Comparison of ENCODE assay signal across 28 cellular contexts in genomic region chr6:8462694-8463093, GRCh38.
"Had no signal": no experiment of that assay in that cellular context is flagged by ENCODE, and none has a peak within 500 bp of the region (broad histone marks: within the 10 kb centered on the region; RNA-seq: fewer than 3 reads in every experiment).

No MANE protein-coding gene starts in this region.

- H3K4me3 Mint-ChIP-seq: activated CD8-positive, alpha-beta memory T cell treated with anti-CD3 and anti-CD28 coated beads, Interleukin-2, amount 10 ng/mL, durations not matched to agents 7 days and 5 days; activated naive CD4-positive, alpha-beta T cell treated with anti-CD3 and anti-CD28 coated beads, Interleukin-2, amount 50 U/mL, for 24 hours; activated T-cell treated with anti-CD3 and anti-CD28 coated beads, Interleukin-2, amount 50 U/mL, for 24 hours; activated T-helper 1 cell treated with anti-CD3 and anti-CD28 coated beads, Interleukin-12 subunit alpha, Interleukin-12 subunit beta, Interleukin-2, Interleukin-4 antibody, amounts not matched to agents 30 ng/mL and 10 ng/mL and 1 ng/mL, durations not matched to agents 14 hours and 24 hours and 36 hours; T-helper 1 cell treated with Interleukin-12 subunit alpha and Interleukin-12 subunit beta and Interleukin-4 antibody, amounts not matched to agents 30 μg/mL and 1 μg/mL, for 36 hours; WTC11 had no signal

- H3K9me3 ChIP-seq: MG63, SJSA1 had no signal

- ATAC-seq: activated CD8-positive, alpha-beta memory T cell treated with anti-CD3 and anti-CD28 coated beads, Interleukin-2, amount 10 ng/mL, durations not matched to agents 7 days and 5 days; Panc1; WTC11 had no signal

- H3K27ac ChIP-seq: KMS-11, SJSA1 had no signal

- H3K36me3 Mint-ChIP-seq: activated CD8-positive, alpha-beta memory T cell treated with anti-CD3 and anti-CD28 coated beads, Interleukin-2, amount 10 ng/mL, durations not matched to agents 7 days and 5 days; WTC11 had no signal

- H3K4me1 ChIP-seq: SJSA1 had no signal

- H3K27me3 ChIP-seq: MG63, SJSA1 had no signal

- H3K4me3 ChIP-seq: MG63, SJSA1 had no signal

- H3K27ac Mint-ChIP-seq: activated CD8-positive, alpha-beta memory T cell treated with anti-CD3 and anti-CD28 coated beads, Interleukin-2, amount 10 ng/mL, durations not matched to agents 7 days and 5 days; activated naive CD4-positive, alpha-beta T cell treated with anti-CD3 and anti-CD28 coated beads, Interleukin-2, amount 50 U/mL, for 24 hours; activated T-cell treated with anti-CD3 and anti-CD28 coated beads, Interleukin-2, amount 50 U/mL, for 24 hours; activated T-helper 1 cell treated with anti-CD3 and anti-CD28 coated beads, Interleukin-12 subunit alpha, Interleukin-12 subunit beta, Interleukin-2, Interleukin-4 antibody, amounts not matched to agents 30 ng/mL and 10 ng/mL and 1 ng/mL, durations not matched to agents 14 hours and 24 hours and 36 hours; T-helper 1 cell treated with Interleukin-12 subunit alpha and Interleukin-12 subunit beta and Interleukin-4 antibody, amounts not matched to agents 30 μg/mL and 1 μg/mL, for 36 hours; WTC11 had no signal

- H3K36me3 ChIP-seq: MG63, SJSA1 had no signal

- FAIRE-seq: bronchial epithelial cell had no signal

- H3K4me1 Mint-ChIP-seq: activated CD8-positive, alpha-beta memory T cell treated with anti-CD3 and anti-CD28 coated beads, Interleukin-2, amount 10 ng/mL, durations not matched to agents 7 days and 5 days; activated naive CD4-positive, alpha-beta T cell treated with anti-CD3 and anti-CD28 coated beads, Interleukin-2, amount 50 U/mL, for 24 hours; WTC11 had no signal

- H3K9me3 Mint-ChIP-seq: activated T-helper 1 cell treated with anti-CD3 and anti-CD28 coated beads, Interleukin-12 subunit alpha, Interleukin-12 subunit beta, Interleukin-2, Interleukin-4 antibody, amounts not matched to agents 30 ng/mL and 10 ng/mL and 1 ng/mL, durations not matched to agents 14 hours and 24 hours and 36 hours; T-helper 1 cell treated with Interleukin-12 subunit alpha and Interleukin-12 subunit beta and Interleukin-4 antibody, amounts not matched to agents 30 μg/mL and 1 μg/mL, for 36 hours had no signal

- H3K27me3 Mint-ChIP-seq: activated CD8-positive, alpha-beta memory T cell treated with anti-CD3 and anti-CD28 coated beads, Interleukin-2, amount 10 ng/mL, durations not matched to agents 7 days and 5 days had no signal

- DNase-seq: activated CD4-positive, alpha-beta T cell treated with anti-CD3 and anti-CD28 coated beads for 48 hours; activated CD4-positive, alpha-beta T cell treated with anti-CD3 and anti-CD28 coated beads, Interleukin-2, amount 50 U/mL, for 4 hours; activated CD4-positive, CD25-positive, alpha-beta regulatory T cell treated with anti-CD3 and anti-CD28 coated beads, Interleukin-2, amount 50 U/mL, for 72 hours; activated CD8-positive, alpha-beta memory T cell treated with anti-CD3 and anti-CD28 coated beads, Interleukin-2, amount 10 ng/mL, durations not matched to agents 7 days and 5 days; activated effector memory CD4-positive, alpha-beta T cell treated with Interleukin-2 at 50 U/mL for 16 hours; activated naive CD4-positive, alpha-beta T cell; activated T-cell treated with anti-CD3 and anti-CD28 coated beads, Interleukin-2, amount 50 U/mL, for 24 hours; aorta; central memory CD4-positive, alpha-beta T cell; MG63; MV-4-11; NCI-H1092 treated with DMSO at 0.1 percent for 48 hours; NCI-H1417 treated with DMSO at 0.1 percent for 48 hours; NCI-H1694; NCI-H2029; NCI-H2107; NCI-H226; NCI-H69; RPMI8226; SHP77 had no signal
